Comparison of ENCODE assay signal across 3 cellular contexts in genomic region chr17:16537130-16537458, GRCh38.
TF ChIP-seq lines count a peak whose summit lies in the region.

No MANE protein-coding gene starts in this region.

TF ChIP-seq in GM23338, 12 proteins besides CTCF, POLR2A, EP300 and RAD21:
- TF ChIP-seq ZNF331 (CRISPR knock-in tag; IDR thresholded peaks at IDR 0.05; ENCODE audit: low read depth), result no peak
- no peak for TF ChIP-seq ZNF114 (CRISPR knock-in tag; IDR thresholded peaks at IDR 0.05)
TF ChIP-seq in GM23338: peak in this region for 0.

TF ChIP-seq in GM12878, 131 proteins besides CTCF, POLR2A, EP300 and RAD21:
- TF ChIP-seq RUNX3 (IDR thresholded peaks at IDR 0.05; ENCODE audit: low read length), result no peak
- no peak for TF ChIP-seq YBX1 (IDR thresholded peaks at IDR 0.05)
- 0 out of 2 replicates have a peak, but pooled peaks have one; percentile 4 for TF ChIP-seq CREB1 (IDR thresholded peaks at IDR 0.05; ENCODE audit: low read depth)
- no peak for TF ChIP-seq PRDM15 (CRISPR knock-in tag; IDR thresholded peaks at IDR 0.05)
TF ChIP-seq in GM12878: peak in this region for 1.

TF ChIP-seq in GM12891, 5 proteins besides CTCF, POLR2A, EP300 and RAD21:
- no peak for TF ChIP-seq POU2F2 (IDR thresholded peaks at IDR 0.05; ENCODE audit: low read depth, low read length)
- TF ChIP-seq TAF1 (IDR thresholded peaks at IDR 0.05; ENCODE audit: low read depth, low read length), result no peak
